Comparison of ENCODE assay signal across 26 cellular contexts in the genomic region with DNA sequence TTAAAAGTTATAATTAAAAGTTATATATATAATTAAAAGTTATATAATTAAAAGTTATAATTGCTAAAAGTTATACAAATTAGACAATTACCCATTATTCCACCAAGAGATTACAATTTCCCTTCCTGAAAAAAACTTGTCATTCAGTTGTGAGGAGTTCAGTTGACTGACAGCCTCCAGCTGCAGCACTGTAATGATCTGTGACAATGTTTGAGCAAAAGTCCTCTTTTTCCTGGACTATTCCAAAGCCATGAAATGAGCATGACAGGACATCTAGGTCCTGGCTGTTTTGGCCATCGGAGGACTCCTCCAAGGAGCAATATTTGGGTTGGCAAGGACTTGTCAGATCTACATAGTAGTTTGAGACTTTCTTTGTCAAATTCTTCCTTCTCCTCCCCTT.
"Had no signal": no experiment of that assay in that cellular context is flagged by ENCODE, and none has a peak within 500 bp of the region (broad histone marks: within the 10 kb centered on the region; RNA-seq: fewer than 3 reads in every experiment).

No MANE protein-coding gene starts in this region.

- H3K4me3 ChIP-seq: left lung, lower lobe of right lung, pancreas, prostate gland, spleen, suprapubic skin, thoracic aorta, tibial artery, upper lobe of right lung had no signal

- ATAC-seq: left colon; left lung; lower lobe of right lung; naive thymus-derived CD4-positive, alpha-beta T cell; natural killer cell treated with Interleukin-12 subunit alpha and Interleukin-12 subunit beta and Interleukin-15 and Interleukin-18, amount 100 ng/mL, for 72 hours; pancreas; right cardiac atrium; sciatic nerve; stimulated activated effector memory CD8-positive, alpha-beta T cell treated with anti-CD3 and anti-CD28 coated beads, Interleukin-12 subunit alpha, Interleukin-12 subunit beta, amount 100 ng/mL, for 72 hours; upper lobe of right lung had no signal

- DNase-seq: hypothalamus; immature natural killer cell; kidney; left colon; left lung; lower lobe of right lung; mammary epithelial cell; mesenchymal stem cell; naive thymus-derived CD4-positive, alpha-beta T cell; nucleus accumbens; pancreas; retina; right cardiac atrium; small intestine; spleen; stimulated activated CD4-positive, alpha-beta T cell treated with anti-CD3 and anti-CD28 coated beads, Interleukin-4, amount 100 ng/mL, for 24 hours; stimulated activated naive CD4-positive, alpha-beta T cell; tibial artery; trophoblast cell; upper lobe of right lung had no signal

- H3K4me1 ChIP-seq: left lung, lower lobe of right lung, pancreas, prostate gland, spleen, suprapubic skin, tibial artery, upper lobe of right lung had no signal

- H3K27ac ChIP-seq: left lung, lower lobe of right lung, pancreas, prostate gland, spleen, suprapubic skin, thoracic aorta, tibial artery, upper lobe of right lung had no signal

- H3K27me3 ChIP-seq: left lung, pancreas, spleen, suprapubic skin, tibial artery, upper lobe of right lung had no signal

- H3K36me3 ChIP-seq: left lung, lower lobe of right lung, pancreas, prostate gland, spleen, suprapubic skin, thoracic aorta, tibial artery, upper lobe of right lung had no signal

- H3K9me3 ChIP-seq: left lung, lower lobe of right lung, pancreas, prostate gland, suprapubic skin, thoracic aorta, tibial artery, upper lobe of right lung had no signal
